Comparison of ENCODE assay signal across 9 cellular contexts in the genomic region with DNA sequence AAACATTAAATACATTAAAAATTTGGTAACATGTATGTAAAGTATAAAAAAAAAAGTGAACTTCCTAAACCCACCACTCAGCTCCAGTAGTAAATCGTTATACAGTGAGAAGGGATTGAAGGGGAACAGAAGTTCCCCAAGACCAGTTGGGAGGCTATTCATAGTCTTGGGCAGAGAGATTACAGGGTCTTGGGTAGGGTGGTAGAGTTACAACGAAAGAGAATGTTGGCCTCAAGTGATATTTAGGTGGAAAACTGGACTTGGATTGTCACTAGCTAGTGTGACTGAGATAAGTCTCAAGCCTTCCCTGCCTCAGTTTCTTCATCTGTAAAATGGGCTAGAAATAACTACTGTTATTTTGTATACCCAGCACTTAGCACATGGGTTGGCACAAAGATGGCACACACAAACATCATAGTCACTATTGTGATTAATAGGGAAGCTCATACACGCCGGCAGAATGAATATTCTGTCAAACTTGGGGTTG. TPM values are rescaled to one million over a fixed set of nuclear protein-coding genes. Genes with fewer than 3 reads are reported as not detected.
DNase-seq lines count a peak whose midpoint lies in the region; ATAC-seq lines count a peak whose summit lies in the region.
"Had no signal": no experiment of that assay in that cellular context is flagged by ENCODE, and none has a peak within 500 bp of the region (broad histone marks: within the 10 kb centered on the region; RNA-seq: fewer than 3 reads in every experiment).

No MANE protein-coding gene starts in this region.

- peak overlapping the region; percentile 85 for H3K27ac Mint-ChIP-seq in activated CD4-positive, alpha-beta T cell treated with anti-CD3 and anti-CD28 coated beads, Interleukin-2, amount 10 ng/mL, durations not matched to agents 24 days and 14 days
- peak overlapping the region; percentile 94 for H3K27ac Mint-ChIP-seq in activated naive CD8-positive, alpha-beta T cell

- peaks cover 23% of the 10 kb centered on the region for H3K36me3 Mint-ChIP-seq in activated CD4-positive, alpha-beta T cell treated with anti-CD3 and anti-CD28 coated beads, Interleukin-2, amount 10 ng/mL, durations not matched to agents 24 days and 14 days (ENCODE audit: low read depth)
- H3K36me3 Mint-ChIP-seq in activated naive CD8-positive, alpha-beta T cell: peaks cover 7% of the 10 kb centered on the region

- H3K4me3 ChIP-seq in thymus (ENCODE audit: low read length): peak overlapping the region; percentile 96

- no peak for ATAC-seq in HG02840 (IDR thresholded peaks at IDR 0.05; ENCODE audit: low FRiP score, unreplicated experiment)
- ATAC-seq in HG03378 (IDR thresholded peaks at IDR 0.05; ENCODE audit: unreplicated experiment): no peak
- ATAC-seq in HG03280 (IDR thresholded peaks at IDR 0.05; ENCODE audit: unreplicated experiment): no peak

- WGBS in thymus: 38% methylated on average over 4 of the region's 4 CpGs

- peaks cover 7% of the 10 kb centered on the region for H3K4me1 ChIP-seq in thymus (ENCODE audit: control insufficient read depth, insufficient read depth, low read length)

- no peaks in the 10 kb centered on the region for H3K9me3 ChIP-seq in thymus (ENCODE audit: control insufficient read depth)

- peak overlapping the region; percentile 74 for H3K27ac ChIP-seq in thymus (ENCODE audit: low read depth)

- peaks cover 31% of the 10 kb centered on the region for H3K4me1 Mint-ChIP-seq in activated CD4-positive, alpha-beta T cell treated with anti-CD3 and anti-CD28 coated beads, Interleukin-2, amount 10 ng/mL, durations not matched to agents 24 days and 14 days
- peaks cover 33% of the 10 kb centered on the region for H3K4me1 Mint-ChIP-seq in activated naive CD8-positive, alpha-beta T cell (ENCODE audit: low read depth)

- no peaks in the 10 kb centered on the region for H3K9me3 Mint-ChIP-seq in activated CD4-positive, alpha-beta T cell treated with anti-CD3 and anti-CD28 coated beads, Interleukin-2, amount 10 ng/mL, durations not matched to agents 24 days and 14 days
- H3K9me3 Mint-ChIP-seq in activated naive CD8-positive, alpha-beta T cell (ENCODE audit: low read depth): no peaks in the 10 kb centered on the region

- H3K4me3 Mint-ChIP-seq in activated CD4-positive, alpha-beta T cell treated with anti-CD3 and anti-CD28 coated beads, Interleukin-2, amount 10 ng/mL, durations not matched to agents 24 days and 14 days: peak overlapping the region; percentile 82
- H3K4me3 Mint-ChIP-seq in activated naive CD8-positive, alpha-beta T cell: peak overlapping the region; percentile 94

- intact Hi-C loops in activated CD4-positive, alpha-beta T cell treated with anti-CD3 and anti-CD28 coated beads, Interleukin-2, amount 10 ng/mL, durations not matched to agents 24 days and 14 days (cut with micrococcal nuclease): loop anchor here (2.0 to 5.0 kb wide), 2 partner anchors 142 to 460 kb away; a partner anchor contains a TSS

- H3K27me3 ChIP-seq in thymus (ENCODE audit: control insufficient read depth, insufficient read depth): no peaks in the 10 kb centered on the region

- no peak for DNase-seq in activated CD4-positive, alpha-beta T cell treated with anti-CD3 and anti-CD28 coated beads, Interleukin-2, amount 10 ng/mL, durations not matched to agents 24 days and 14 days
- no peak for DNase-seq in activated CD4-positive, alpha-beta T cell treated with anti-CD3 and anti-CD28 coated beads, Interleukin-2, amount 50 U/mL, for 1 hour
- DNase-seq in left kidney (ENCODE audit: low read depth, low spot score): peak; percentile 6
- DNase-seq: NCI-H187 treated with DMSO at 0.1 percent for 48 hours had no signal

- H3K27me3 Mint-ChIP-seq in activated CD4-positive, alpha-beta T cell treated with anti-CD3 and anti-CD28 coated beads, Interleukin-2, amount 10 ng/mL, durations not matched to agents 24 days and 14 days: no peaks in the 10 kb centered on the region
- no peaks in the 10 kb centered on the region for H3K27me3 Mint-ChIP-seq in activated naive CD8-positive, alpha-beta T cell

- no peaks in the 10 kb centered on the region for H3K36me3 ChIP-seq in thymus (ENCODE audit: control insufficient read depth, insufficient read depth)

RNA-seq across cellular contexts. Expression of a gene that starts 0.4 kb away (rescaled TPM):
- total RNA-seq in activated CD4-positive, alpha-beta T cell treated with anti-CD3 and anti-CD28 coated beads, Interleukin-2, amount 10 ng/mL, durations not matched to agents 24 days and 14 days: 58.4 and 62.2 TPM in 2 replicates
- polyA plus RNA-seq in thymus: 11.0 TPM
